In the genomic region with DNA sequence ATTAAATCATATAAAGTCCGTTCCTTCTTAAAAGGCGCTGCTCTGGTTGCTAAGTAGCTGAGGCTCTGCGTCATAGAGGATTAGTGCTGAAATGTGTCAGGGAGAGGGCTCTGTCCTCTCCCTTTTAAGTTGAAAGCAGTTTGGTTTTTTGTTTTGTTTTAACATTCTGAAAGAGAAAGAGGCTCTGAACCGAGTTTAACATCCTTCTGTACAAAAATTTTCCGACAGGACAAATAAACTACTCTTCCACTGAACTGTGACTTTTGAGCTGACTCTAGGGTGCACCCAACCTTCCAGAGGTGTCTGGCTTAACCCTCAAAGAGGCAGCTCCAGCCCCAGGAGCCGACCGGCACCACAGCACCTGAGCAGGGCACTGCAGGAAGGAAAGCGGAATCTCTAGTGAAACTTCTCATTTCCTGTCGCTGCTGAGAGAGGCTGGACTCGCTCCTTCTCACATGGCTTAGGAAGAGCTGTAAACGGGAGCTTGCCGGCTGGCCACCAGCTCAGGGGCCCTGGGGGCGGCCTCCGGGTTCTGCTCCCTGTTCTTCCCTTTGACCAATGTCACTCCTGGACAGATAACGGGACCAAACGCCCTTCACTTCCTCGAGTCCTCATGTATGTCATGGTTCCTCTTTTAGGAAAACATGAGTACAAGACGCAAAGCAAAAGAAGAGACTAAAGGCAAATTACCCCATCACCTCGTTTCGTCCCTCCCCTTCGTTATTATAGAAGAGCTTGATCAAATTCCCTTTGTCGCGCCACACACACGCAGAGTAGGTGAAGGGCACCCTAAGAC, we compare ENCODE assay signal across 1 cellular context.
TF ChIP-seq lines count a peak whose summit lies in the region.

No MANE protein-coding gene starts in this region.

TF ChIP-seq in K562, 482 proteins besides CTCF, POLR2A, EP300 and RAD21 (continued from another document):
- TF ChIP-seq, protein P1, sequence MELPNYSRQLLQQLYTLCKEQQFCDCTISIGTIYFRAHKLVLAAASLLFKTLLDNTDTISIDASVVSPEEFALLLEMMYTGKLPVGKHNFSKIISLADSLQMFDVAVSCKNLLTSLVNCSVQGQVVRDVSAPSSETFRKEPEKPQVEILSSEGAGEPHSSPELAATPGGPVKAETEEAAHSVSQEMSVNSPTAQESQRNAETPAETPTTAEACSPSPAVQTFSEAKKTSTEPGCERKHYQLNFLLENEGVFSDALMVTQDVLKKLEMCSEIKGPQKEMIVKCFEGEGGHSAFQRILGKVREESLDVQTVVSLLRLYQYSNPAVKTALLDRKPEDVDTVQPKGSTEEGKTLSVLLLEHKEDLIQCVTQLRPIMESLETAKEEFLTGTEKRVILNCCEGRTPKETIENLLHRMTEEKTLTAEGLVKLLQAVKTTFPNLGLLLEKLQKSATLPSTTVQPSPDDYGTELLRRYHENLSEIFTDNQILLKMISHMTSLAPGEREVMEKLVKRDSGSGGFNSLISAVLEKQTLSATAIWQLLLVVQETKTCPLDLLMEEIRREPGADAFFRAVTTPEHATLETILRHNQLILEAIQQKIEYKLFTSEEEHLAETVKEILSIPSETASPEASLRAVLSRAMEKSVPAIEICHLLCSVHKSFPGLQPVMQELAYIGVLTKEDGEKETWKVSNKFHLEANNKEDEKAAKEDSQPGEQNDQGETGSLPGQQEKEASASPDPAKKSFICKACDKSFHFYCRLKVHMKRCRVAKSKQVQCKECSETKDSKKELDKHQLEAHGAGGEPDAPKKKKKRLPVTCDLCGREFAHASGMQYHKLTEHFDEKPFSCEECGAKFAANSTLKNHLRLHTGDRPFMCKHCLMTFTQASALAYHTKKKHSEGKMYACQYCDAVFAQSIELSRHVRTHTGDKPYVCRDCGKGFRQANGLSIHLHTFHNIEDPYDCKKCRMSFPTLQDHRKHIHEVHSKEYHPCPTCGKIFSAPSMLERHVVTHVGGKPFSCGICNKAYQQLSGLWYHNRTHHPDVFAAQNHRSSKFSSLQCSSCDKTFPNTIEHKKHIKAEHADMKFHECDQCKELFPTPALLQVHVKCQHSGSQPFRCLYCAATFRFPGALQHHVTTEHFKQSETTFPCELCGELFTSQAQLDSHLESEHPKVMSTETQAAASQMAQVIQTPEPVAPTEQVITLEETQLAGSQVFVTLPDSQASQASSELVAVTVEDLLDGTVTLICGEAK (IDR thresholded peaks at IDR 0.05), result no peak
- TF ChIP-seq, protein P1 (CRISPR knock-in tag; IDR thresholded peaks at IDR 0.05), result no peak
- no peak for TF ChIP-seq HIVEP1 (CRISPR knock-in tag; IDR thresholded peaks at IDR 0.05)
- no peak for TF ChIP-seq SAFB2 (IDR thresholded peaks at IDR 0.05; ENCODE audit: borderline replicate concordance, low read depth, low read length, severe bottlenecking)
- no peak for TF ChIP-seq TRIM28 (IDR thresholded peaks at IDR 0.05)
- TF ChIP-seq NFE2 (IDR thresholded peaks at IDR 0.05; ENCODE audit: low read depth), result no peak
TF ChIP-seq in K562: peak in this region for 0.
